Comparison of ENCODE assay signal across 8 cellular contexts in the genomic region with DNA sequence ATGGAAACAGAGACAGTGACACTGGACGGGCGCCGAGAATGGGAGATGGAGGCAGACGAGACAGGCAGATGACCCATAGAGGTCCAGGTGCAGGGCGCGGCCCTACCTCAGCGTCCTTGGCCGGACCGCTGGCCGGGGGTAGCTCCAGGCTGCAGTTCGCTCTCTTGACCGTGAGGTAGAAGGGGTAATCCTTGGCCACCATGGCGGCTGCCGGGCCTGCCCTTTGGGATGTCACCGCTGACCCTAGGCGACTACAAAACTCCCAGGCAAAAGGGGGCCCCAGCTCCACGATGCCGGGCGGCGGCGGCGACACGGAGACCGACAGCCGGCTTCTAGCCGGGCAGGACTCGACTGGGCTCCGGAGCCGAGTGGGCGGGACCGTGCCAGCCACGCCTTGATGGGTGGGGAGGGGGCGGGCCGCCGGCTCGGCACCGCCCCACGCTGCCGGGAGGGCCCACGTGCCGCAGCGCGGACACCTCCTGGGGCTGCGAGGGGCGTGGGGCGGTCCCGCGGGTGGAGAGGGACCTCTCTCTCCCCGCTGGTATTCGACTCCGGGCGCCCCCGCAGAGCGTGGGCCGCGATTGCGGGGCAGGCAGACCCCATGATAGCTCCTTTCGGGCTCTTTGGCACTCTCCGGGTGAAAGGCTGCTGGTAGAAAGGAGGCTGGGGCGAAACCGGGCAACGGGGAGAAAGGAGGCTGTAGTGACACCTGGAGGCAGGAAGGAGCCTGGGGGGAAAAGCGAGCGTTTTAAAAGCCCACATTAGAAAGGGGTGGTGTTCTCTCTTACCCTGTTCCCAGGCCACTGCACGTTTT. TPM values are rescaled to one million over a fixed set of nuclear protein-coding genes. Genes with fewer than 3 reads are reported as not detected.
DNase-seq lines count a peak whose midpoint lies in the region; ATAC-seq lines count a peak whose summit lies in the region.

A gene with protein sequence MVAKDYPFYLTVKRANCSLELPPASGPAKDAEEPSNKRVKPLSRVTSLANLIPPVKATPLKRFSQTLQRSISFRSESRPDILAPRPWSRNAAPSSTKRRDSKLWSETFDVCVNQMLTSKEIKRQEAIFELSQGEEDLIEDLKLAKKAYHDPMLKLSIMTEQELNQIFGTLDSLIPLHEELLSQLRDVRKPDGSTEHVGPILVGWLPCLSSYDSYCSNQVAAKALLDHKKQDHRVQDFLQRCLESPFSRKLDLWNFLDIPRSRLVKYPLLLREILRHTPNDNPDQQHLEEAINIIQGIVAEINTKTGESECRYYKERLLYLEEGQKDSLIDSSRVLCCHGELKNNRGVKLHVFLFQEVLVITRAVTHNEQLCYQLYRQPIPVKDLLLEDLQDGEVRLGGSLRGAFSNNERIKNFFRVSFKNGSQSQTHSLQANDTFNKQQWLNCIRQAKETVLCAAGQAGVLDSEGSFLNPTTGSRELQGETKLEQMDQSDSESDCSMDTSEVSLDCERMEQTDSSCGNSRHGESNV (minus strand): TSS at position 353 of the 814 bp plus-strand sequence. CDS start 151 bp downstream, at position 202.

- DNase-seq in A172 (ENCODE audit: low spot score) (peak; percentile 72), NCI-H345 (lab: John Stamatoyannopoulos, UW) (peak; percentile 78)
- peak; percentile 88 to 91 for DNase-seq in activated CD4-positive, alpha-beta T cell treated with anti-CD3 and anti-CD28 coated beads for 4 hours
- DNase-seq in stimulated activated CD4-positive, alpha-beta T cell treated with anti-CD3 and anti-CD28 coated beads, Interleukin-1b, Interleukin-23, amount 100 ng/mL, for 48 hours: peak; percentile 88

- H3K27ac ChIP-seq in cingulate gyrus (ENCODE audit: low read depth, low read length) (peak within 1 kb of the TSS; percentile 10), layer of hippocampus (ENCODE audit: low read depth, low read length) (peak within 1 kb of the TSS; percentile 40)

- H3K27me3 ChIP-seq in layer of hippocampus (ENCODE audit: control insufficient read depth, insufficient read depth, low read length): no peaks in the 10 kb centered on the region

- ATAC-seq in GM18517 (IDR thresholded peaks at IDR 0.05; ENCODE audit: unreplicated experiment): peak; percentile 82
- peak; percentile 83 for ATAC-seq in HG03039 (IDR thresholded peaks at IDR 0.05; ENCODE audit: unreplicated experiment)

RNA-seq across cellular contexts. Expression of the gene that starts here (rescaled TPM):
- 10.4 and 14.4 TPM in 2 replicates for total RNA-seq in A172 (2014; rRNA removed; shearing (Covaris generic))

Comparison
In these comparisons a context has a peak if more than half of its experiments do, and no peak if none do; other contexts are left out.
1. Peak in every context shown above with its lines: DNase-seq, ATAC-seq and H3K27ac ChIP-seq.